Comparison of ENCODE assay signal across 8 cellular contexts in the genomic region with DNA sequence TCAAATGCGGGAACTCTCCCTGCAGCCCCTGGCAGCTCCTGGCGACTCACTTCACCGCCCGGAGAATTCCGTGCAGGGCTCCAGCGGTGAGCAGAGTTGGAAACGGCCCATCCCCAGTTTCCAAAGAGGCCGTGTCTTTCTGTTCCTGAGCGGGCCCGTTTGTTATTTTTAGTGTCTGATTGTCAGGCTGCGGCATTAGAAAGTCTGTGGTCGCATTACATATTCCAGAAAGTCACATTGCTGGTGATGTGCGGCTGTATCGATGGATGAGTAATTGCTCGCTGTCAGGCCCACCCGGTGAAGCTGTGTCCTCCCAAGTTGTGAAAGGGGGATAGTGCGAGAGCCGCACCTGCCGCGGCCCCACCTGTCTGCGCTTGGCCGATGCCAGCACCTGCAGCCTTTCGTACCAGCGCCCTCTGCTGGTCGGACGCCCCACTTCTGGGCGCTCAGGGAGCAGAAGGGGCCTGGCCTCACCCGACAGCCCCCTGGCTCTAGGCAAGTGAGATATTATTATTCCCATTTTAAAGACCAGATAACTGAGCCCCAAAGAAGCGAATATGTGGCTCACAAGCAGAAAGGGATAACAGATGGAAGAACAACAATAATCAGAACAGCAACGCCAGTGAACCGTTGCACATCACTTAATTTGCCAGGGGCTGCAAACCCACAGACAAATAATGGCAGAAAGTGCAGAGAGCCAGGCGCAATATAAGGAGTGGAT.
DNase-seq lines count a peak whose midpoint lies in the region; ATAC-seq lines count a peak whose summit lies in the region.

No MANE protein-coding gene starts in this region.

- peaks cover 0 to 5% of the 10 kb centered on the region in 2 donors for H3K4me1 ChIP-seq in duodenal mucosa (ENCODE audit: control insufficient read depth in 1 of 2, insufficient read depth in 2 of 2, low read length in 2 of 2)
- H3K4me1 ChIP-seq in mesenchymal stem cell (ENCODE audit: control insufficient read depth, insufficient read depth, low read depth, low read length): no peaks in the 10 kb centered on the region

- H3K9me3 ChIP-seq in duodenal mucosa (ENCODE audit: control insufficient read depth in 1 of 2, low read length in 2 of 2) (no peaks in the 10 kb centered on the region), mesenchymal stem cell (ENCODE audit: control insufficient read depth, low read length) (peaks cover 5% of the 10 kb centered on the region)

- H3K18ac ChIP-seq in mesenchymal stem cell (ENCODE audit: low read depth in 1 of 2, low read length in 2 of 2): no peak overlapping the region

- no peak overlapping the region for H4K91ac ChIP-seq in mesenchymal stem cell (ENCODE audit: low read length)

- H3K4me3 ChIP-seq in duodenal mucosa (ENCODE audit: low read depth in 1 of 2, low read length in 2 of 2) (peak overlapping the region; percentile 46 to 58), mesenchymal stem cell (ENCODE audit: insufficient read depth in 1 of 2, low read depth in 1 of 2, low read length in 2 of 2) (peak overlapping the region in 1 of 2 experiments; percentile 20)

- H3K9ac ChIP-seq in duodenal mucosa (ENCODE audit: low read depth in 1 of 2, low read length in 2 of 2): no peak overlapping the region
- peak overlapping the region; percentile 17 for H3K9ac ChIP-seq in mesenchymal stem cell (ENCODE audit: low read length)

- peaks cover 11% of the 10 kb centered on the region for H3K36me3 Mint-ChIP-seq in activated CD4-positive, alpha-beta memory T cell treated with anti-CD3 and anti-CD28 coated beads for 36 hours

- H3K23ac ChIP-seq in mesenchymal stem cell (ENCODE audit: low read length in 2 of 2): no peak overlapping the region

- H2BK120ac ChIP-seq in mesenchymal stem cell (ENCODE audit: low read depth, low read length): no peak overlapping the region

- no peak overlapping the region for H2AFZ ChIP-seq in mesenchymal stem cell (ENCODE audit: low read depth, low read length)

- no peak overlapping the region for H2BK15ac ChIP-seq in mesenchymal stem cell (ENCODE audit: low read depth, poor library complexity, severe bottlenecking)

- H2BK5ac ChIP-seq in mesenchymal stem cell (ENCODE audit: low read depth, low read length, poor library complexity, severe bottlenecking): no peak overlapping the region

- peak overlapping the region in 1 of 2 experiments; percentile 6 for H2BK12ac ChIP-seq in mesenchymal stem cell (ENCODE audit: low read length in 2 of 2)

- no peak overlapping the region for H3K4me3 Mint-ChIP-seq in activated CD4-positive, alpha-beta memory T cell treated with anti-CD3 and anti-CD28 coated beads for 36 hours

- H4K8ac ChIP-seq in mesenchymal stem cell (ENCODE audit: low read length): no peak overlapping the region

- CTCF ChIA-PET in activated CD4-positive, alpha-beta memory T cell treated with anti-CD3 and anti-CD28 coated beads for 36 hours (lab: Charles Lee): interaction anchor here (0.8 to 2.6 kb wide), 10 partner anchors 9 to 905 kb away, joined by 3 to 21 read pairs (median 4); no protein-coding TSS in a partner anchor

- peak overlapping the region; percentile 72 for H3K27ac Mint-ChIP-seq in activated CD4-positive, alpha-beta memory T cell treated with anti-CD3 and anti-CD28 coated beads for 36 hours

- H3K9me3 Mint-ChIP-seq in activated CD4-positive, alpha-beta memory T cell treated with anti-CD3 and anti-CD28 coated beads for 36 hours: peaks cover 9% of the 10 kb centered on the region

- H3K4ac ChIP-seq in mesenchymal stem cell (ENCODE audit: low read depth in 1 of 2, low read length in 2 of 2): no peak overlapping the region

- intact Hi-C loops in activated CD4-positive, alpha-beta memory T cell treated with anti-CD3 and anti-CD28 coated beads for 36 hours (cut with micrococcal nuclease): loop anchor here (2.0 to 10.0 kb wide), 6 partner anchors 60 to 904 kb away; a partner anchor contains a TSS

- peak; percentile 4 for DNase-seq in EL
- peak; percentile 50 for DNase-seq in NCI-H2171 (lab: John Stamatoyannopoulos, UW)
- DNase-seq in activated CD4-positive, alpha-beta memory T cell treated with anti-CD3 and anti-CD28 coated beads for 36 hours: peak; percentile 83
- DNase-seq in mesenchymal stem cell: peak; percentile 28
- DNase-seq in stimulated activated CD8-positive, alpha-beta memory T cell treated with anti-CD3 and anti-CD28 coated beads, Interleukin-2, amount 100 ng/mL, for 48 hours (ENCODE audit: low read depth in 2 of 2): peak; percentile 65 to 72

- H3K4me2 ChIP-seq in mesenchymal stem cell (ENCODE audit: low read length, poor library complexity, severe bottlenecking): no peak overlapping the region

- H3K14ac ChIP-seq in mesenchymal stem cell (ENCODE audit: low read length in 2 of 2): no peak overlapping the region

- H3K27ac ChIP-seq in duodenal mucosa (ENCODE audit: low read depth, low read length) (no peak overlapping the region), mesenchymal stem cell (ENCODE audit: low read length, poor library complexity, severe bottlenecking) (no peak overlapping the region)

- H2AK5ac ChIP-seq in mesenchymal stem cell (ENCODE audit: low read length, severe bottlenecking): no peak overlapping the region

- H3K27me3 ChIP-seq in duodenal mucosa (ENCODE audit: control insufficient read depth in 1 of 2, insufficient read depth in 2 of 2, low read length in 2 of 2) (no peaks in the 10 kb centered on the region), mesenchymal stem cell (ENCODE audit: control insufficient read depth in 1 of 2, insufficient read depth in 1 of 2, low read length in 2 of 2) (no peaks in the 10 kb centered on the region)

- no peaks in the 10 kb centered on the region for H3K27me3 Mint-ChIP-seq in activated CD4-positive, alpha-beta memory T cell treated with anti-CD3 and anti-CD28 coated beads for 36 hours

- ATAC-seq in HG02610 (IDR thresholded peaks at IDR 0.05; ENCODE audit: unreplicated experiment) (peak; percentile 71), GM18858 (IDR thresholded peaks at IDR 0.05; ENCODE audit: unreplicated experiment) (no peak)

- POLR2A ChIA-PET in activated CD4-positive, alpha-beta memory T cell treated with anti-CD3 and anti-CD28 coated beads for 36 hours (lab: Charles Lee): interaction anchor here (2.7 kb wide), 1 partner anchor 243 kb away, joined by 10 read pairs; no protein-coding TSS in a partner anchor

- WGBS in mesenchymal stem cell: 29% methylated on average over 32 of the region's 32 CpGs

- peaks cover 51% of the 10 kb centered on the region for H3K4me1 Mint-ChIP-seq in activated CD4-positive, alpha-beta memory T cell treated with anti-CD3 and anti-CD28 coated beads for 36 hours (ENCODE audit: low read depth)

- H3K79me1 ChIP-seq in mesenchymal stem cell (replicated peaks; ENCODE audit: low read length, poor library complexity, severe bottlenecking): no peaks in the 10 kb centered on the region

- H3K36me3 ChIP-seq in duodenal mucosa (ENCODE audit: control insufficient read depth in 1 of 2, insufficient read depth in 2 of 2, low read length in 2 of 2) (no peaks in the 10 kb centered on the region), mesenchymal stem cell (ENCODE audit: control insufficient read depth in 1 of 2, insufficient read depth in 2 of 2, low read depth in 1 of 2, low read length in 2 of 2) (no peaks in the 10 kb centered on the region)

Comparison
In these comparisons a context has a peak if more than half of its experiments do, and no peak if none do; other contexts are left out.
1. DNase-seq: peak in every context shown above with its lines; median percentile 83 in activated CD4-positive, alpha-beta memory T cell treated with anti-CD3 and anti-CD28 coated beads for 36 hours; 68 in stimulated activated CD8-positive, alpha-beta memory T cell treated with anti-CD3 and anti-CD28 coated beads, Interleukin-2, amount 100 ng/mL, for 48 hours; 50 in NCI-H2171; 28 in mesenchymal stem cell; 4 in EL.